Comparison of ENCODE assay signal across 8 cellular contexts in the genomic region with DNA sequence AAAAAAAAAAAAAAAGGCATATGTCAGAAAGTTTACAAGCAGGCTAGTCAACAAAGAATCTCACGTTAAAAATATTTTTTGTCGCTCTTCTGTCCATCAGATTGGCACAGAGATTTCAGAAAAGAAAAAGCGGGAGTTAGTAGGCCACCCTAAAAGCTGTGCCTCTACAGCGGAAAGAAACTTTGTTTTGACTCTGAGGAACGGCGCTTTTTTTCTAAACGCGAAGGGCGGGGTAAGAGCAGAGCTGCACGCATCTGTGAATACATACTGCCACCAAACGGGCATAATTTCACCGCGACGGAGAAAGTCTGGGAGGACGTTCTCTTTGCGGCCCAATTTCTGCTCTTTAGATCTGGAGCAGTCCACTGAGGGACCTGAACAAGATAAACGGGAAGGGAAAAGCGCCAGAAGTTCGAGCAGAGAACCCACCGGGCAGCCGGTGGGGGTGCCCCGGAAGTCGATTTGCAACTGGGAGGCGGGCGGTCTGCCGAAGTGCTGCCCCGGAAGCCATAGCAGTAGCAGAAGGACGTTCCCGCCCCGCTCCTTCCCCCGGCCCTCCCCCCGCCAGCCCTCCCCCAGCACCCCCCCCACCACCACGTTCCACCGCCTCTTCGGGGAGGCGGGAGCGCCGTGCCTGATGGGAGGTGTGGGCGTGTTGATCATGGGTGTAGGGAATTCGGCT. TPM values are rescaled to one million over a fixed set of nuclear protein-coding genes. Genes with fewer than 3 reads are reported as not detected.
DNase-seq lines count a peak whose midpoint lies in the region; ATAC-seq, FAIRE-seq and TF ChIP-seq lines count a peak whose summit lies in the region.
"Not testable (repeated sequence)": the region's sequence is repeated elsewhere in the genome, so short reads cannot be mapped to it uniquely, and the experiment has no call there.

No MANE protein-coding gene starts in this region.

- H3K4me3 ChIP-seq in NB4 (ENCODE audit: low read depth, low read length), result peak overlapping the region; percentile 64

- not testable (repeated sequence) for TF ChIP-seq CTCF in NB4 (IDR thresholded peaks at IDR 0.05; ENCODE audit: low read depth, low read length); foreskin keratinocyte (conservative IDR thresholded peaks at IDR 0.05); nephron progenitor cell (IDR thresholded peaks at IDR 0.05)

- H3K27me3 Mint-ChIP-seq in activated T-cell treated with anti-CD3 and anti-CD28 coated beads, Interleukin-2, amount 50 U/mL, for 4 hours (ENCODE audit: low read depth); nephron progenitor cell (ENCODE audit: low read depth, poor library complexity): not testable (repeated sequence)

- peaks cover 13% of the 10 kb centered on the region for H3K4me1 Mint-ChIP-seq in activated T-cell treated with anti-CD3 and anti-CD28 coated beads, Interleukin-2, amount 50 U/mL, for 4 hours (ENCODE audit: low read depth)
- H3K4me1 Mint-ChIP-seq in nephron progenitor cell, result peaks cover 26% of the 10 kb centered on the region

- not testable (repeated sequence) for H3K27me3 ChIP-seq in foreskin keratinocyte

- peaks cover 12% of the 10 kb centered on the region for H3K4me1 ChIP-seq in foreskin keratinocyte

- not testable (repeated sequence) for H3K36me3 Mint-ChIP-seq in activated T-cell treated with anti-CD3 and anti-CD28 coated beads, Interleukin-2, amount 50 U/mL, for 4 hours (ENCODE audit: insufficient read depth); nephron progenitor cell (ENCODE audit: low read depth)

- not testable (repeated sequence) for H3K9me3 Mint-ChIP-seq in activated T-cell treated with anti-CD3 and anti-CD28 coated beads, Interleukin-2, amount 50 U/mL, for 4 hours
- peaks cover 16% of the 10 kb centered on the region for H3K9me3 Mint-ChIP-seq in nephron progenitor cell

- H3K27ac ChIP-seq in foreskin keratinocyte, result not testable (repeated sequence)

- peak; percentile 44 for ATAC-seq in GM18873 (IDR thresholded peaks at IDR 0.05; ENCODE audit: low FRiP score, unreplicated experiment)
- ATAC-seq in GM21737 (IDR thresholded peaks at IDR 0.05; ENCODE audit: unreplicated experiment), result peak; percentile 48
- peak; percentile 57 for ATAC-seq in HG03097 (IDR thresholded peaks at IDR 0.05; ENCODE audit: low FRiP score, unreplicated experiment)
- peak; percentile 72 to 73 for ATAC-seq in activated T-cell treated with anti-CD3 and anti-CD28 coated beads, Interleukin-2, amount 50 U/mL, for 4 hours
- ATAC-seq in foreskin keratinocyte, result peak; percentile 63

- FAIRE-seq in A204.1 (lab: Jason Lieb, UNC), result peak; percentile 90

- TF ChIP-seq POLR2A in NB4 (IDR thresholded peaks at IDR 0.05; ENCODE audit: extremely low read depth, insufficient read length), result not testable (repeated sequence)

- H3K4me3 Mint-ChIP-seq in activated T-cell treated with anti-CD3 and anti-CD28 coated beads, Interleukin-2, amount 50 U/mL, for 4 hours, result peak overlapping the region; percentile 80
- peak overlapping the region; percentile 79 for H3K4me3 Mint-ChIP-seq in nephron progenitor cell

- peak overlapping the region; percentile 98 for H3K27ac Mint-ChIP-seq in nephron progenitor cell

- DNase-seq in NB4 (ENCODE audit: low read depth); activated T-cell treated with anti-CD3 and anti-CD28 coated beads, Interleukin-2, amount 50 U/mL, for 4 hours; foreskin keratinocyte; nephron progenitor cell: not testable (repeated sequence)

RNA-seq across cellular contexts. Expression of a gene that starts 23.6 kb away (rescaled TPM):
- 10 to 100 TPM; 44.4 to 46.8 (median 44.4) TPM for total RNA-seq in activated T-cell treated with anti-CD3 and anti-CD28 coated beads, Interleukin-2, amount 50 U/mL, for 4 hours
- 24.1 and 34.9 TPM in 2 replicates for total RNA-seq in foreskin keratinocyte
- polyA plus RNA-seq in foreskin keratinocyte, result 41.7 and 48.6 TPM in 2 replicates
